In genomic region chr9:136799854-136800657, GRCh38 we compare ENCODE assay signal across 1 cellular context.
TF ChIP-seq lines count a peak whose summit lies in the region.

No MANE protein-coding gene starts in this region.

TF ChIP-seq in HEK293, 187 proteins besides CTCF, POLR2A, EP300 and RAD21 (continued from another document):
- no peak; the same call in 1 of the 2 replicates for TF ChIP-seq YY1 (tag by site-specific recombination; IDR thresholded peaks at IDR 0.05)
- TF ChIP-seq MYNN (tag by site-specific recombination; IDR thresholded peaks at IDR 0.05; ENCODE audit: borderline replicate concordance) = no peak
- peak; percentile 93 for TF ChIP-seq KLF1 (tag by site-specific recombination; IDR thresholded peaks at IDR 0.05)
- no peak for TF ChIP-seq ZNF37A (tag by site-specific recombination; IDR thresholded peaks at IDR 0.05)
- TF ChIP-seq ZNF19 (tag by site-specific recombination; IDR thresholded peaks at IDR 0.05; ENCODE audit: low read depth) = no peak
- no peak for TF ChIP-seq ZNF549 (tag by site-specific recombination; IDR thresholded peaks at IDR 0.05)
- TF ChIP-seq ZNF513 (tag by site-specific recombination; IDR thresholded peaks at IDR 0.05) = no peak
- TF ChIP-seq, protein P1, sequence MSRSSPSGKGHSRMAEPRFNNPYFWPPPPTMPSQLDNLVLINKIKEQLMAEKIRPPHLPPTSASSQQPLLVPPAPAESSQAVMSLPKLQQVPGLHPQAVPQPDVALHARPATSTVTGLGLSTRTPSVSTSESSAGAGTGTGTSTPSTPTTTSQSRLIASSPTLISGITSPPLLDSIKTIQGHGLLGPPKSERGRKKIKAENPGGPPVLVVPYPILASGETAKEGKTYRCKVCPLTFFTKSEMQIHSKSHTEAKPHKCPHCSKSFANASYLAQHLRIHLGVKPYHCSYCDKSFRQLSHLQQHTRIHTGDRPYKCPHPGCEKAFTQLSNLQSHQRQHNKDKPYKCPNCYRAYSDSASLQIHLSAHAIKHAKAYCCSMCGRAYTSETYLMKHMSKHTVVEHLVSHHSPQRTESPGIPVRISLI (tag by site-specific recombination; IDR thresholded peaks at IDR 0.05) = no peak
- TF ChIP-seq ZNF292 (tag by site-specific recombination; IDR thresholded peaks at IDR 0.05; ENCODE audit: borderline replicate concordance, low read depth) = no peak
- TF ChIP-seq ZNF121 (tag by site-specific recombination; IDR thresholded peaks at IDR 0.05) = no peak
- no peak for TF ChIP-seq SETDB1 (IDR thresholded peaks at IDR 0.05; ENCODE audit: insufficient read length, low read length)
- TF ChIP-seq ZFP37 (tag by site-specific recombination; IDR thresholded peaks at IDR 0.05) = no peak
- TF ChIP-seq SP7 (tag by site-specific recombination; IDR thresholded peaks at IDR 0.05) = no peak
- TF ChIP-seq, protein P2, sequence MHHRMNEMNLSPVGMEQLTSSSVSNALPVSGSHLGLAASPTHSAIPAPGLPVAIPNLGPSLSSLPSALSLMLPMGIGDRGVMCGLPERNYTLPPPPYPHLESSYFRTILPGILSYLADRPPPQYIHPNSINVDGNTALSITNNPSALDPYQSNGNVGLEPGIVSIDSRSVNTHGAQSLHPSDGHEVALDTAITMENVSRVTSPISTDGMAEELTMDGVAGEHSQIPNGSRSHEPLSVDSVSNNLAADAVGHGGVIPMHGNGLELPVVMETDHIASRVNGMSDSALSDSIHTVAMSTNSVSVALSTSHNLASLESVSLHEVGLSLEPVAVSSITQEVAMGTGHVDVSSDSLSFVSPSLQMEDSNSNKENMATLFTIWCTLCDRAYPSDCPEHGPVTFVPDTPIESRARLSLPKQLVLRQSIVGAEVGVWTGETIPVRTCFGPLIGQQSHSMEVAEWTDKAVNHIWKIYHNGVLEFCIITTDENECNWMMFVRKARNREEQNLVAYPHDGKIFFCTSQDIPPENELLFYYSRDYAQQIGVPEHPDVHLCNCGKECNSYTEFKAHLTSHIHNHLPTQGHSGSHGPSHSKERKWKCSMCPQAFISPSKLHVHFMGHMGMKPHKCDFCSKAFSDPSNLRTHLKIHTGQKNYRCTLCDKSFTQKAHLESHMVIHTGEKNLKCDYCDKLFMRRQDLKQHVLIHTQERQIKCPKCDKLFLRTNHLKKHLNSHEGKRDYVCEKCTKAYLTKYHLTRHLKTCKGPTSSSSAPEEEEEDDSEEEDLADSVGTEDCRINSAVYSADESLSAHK (tag by site-specific recombination; IDR thresholded peaks at IDR 0.05) = no peak
- TF ChIP-seq, protein P3, sequence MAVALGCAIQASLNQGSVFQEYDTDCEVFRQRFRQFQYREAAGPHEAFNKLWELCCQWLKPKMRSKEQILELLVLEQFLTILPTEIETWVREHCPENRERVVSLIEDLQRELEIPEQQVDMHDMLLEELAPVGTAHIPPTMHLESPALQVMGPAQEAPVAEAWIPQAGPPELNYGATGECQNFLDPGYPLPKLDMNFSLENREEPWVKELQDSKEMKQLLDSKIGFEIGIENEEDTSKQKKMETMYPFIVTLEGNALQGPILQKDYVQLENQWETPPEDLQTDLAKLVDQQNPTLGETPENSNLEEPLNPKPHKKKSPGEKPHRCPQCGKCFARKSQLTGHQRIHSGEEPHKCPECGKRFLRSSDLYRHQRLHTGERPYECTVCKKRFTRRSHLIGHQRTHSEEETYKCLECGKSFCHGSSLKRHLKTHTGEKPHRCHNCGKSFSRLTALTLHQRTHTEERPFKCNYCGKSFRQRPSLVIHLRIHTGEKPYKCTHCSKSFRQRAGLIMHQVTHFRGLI (tag by site-specific recombination; IDR thresholded peaks at IDR 0.05) = peak; percentile 40; the same call in 1 of the 2 replicates
- no peak for TF ChIP-seq ZNF488 (tag by site-specific recombination; IDR thresholded peaks at IDR 0.05)
- no peak for TF ChIP-seq ZNF416 (tag by site-specific recombination; IDR thresholded peaks at IDR 0.05)
- TF ChIP-seq ZNF791 (tag by site-specific recombination; IDR thresholded peaks at IDR 0.05) = no peak
- TF ChIP-seq, protein P4, sequence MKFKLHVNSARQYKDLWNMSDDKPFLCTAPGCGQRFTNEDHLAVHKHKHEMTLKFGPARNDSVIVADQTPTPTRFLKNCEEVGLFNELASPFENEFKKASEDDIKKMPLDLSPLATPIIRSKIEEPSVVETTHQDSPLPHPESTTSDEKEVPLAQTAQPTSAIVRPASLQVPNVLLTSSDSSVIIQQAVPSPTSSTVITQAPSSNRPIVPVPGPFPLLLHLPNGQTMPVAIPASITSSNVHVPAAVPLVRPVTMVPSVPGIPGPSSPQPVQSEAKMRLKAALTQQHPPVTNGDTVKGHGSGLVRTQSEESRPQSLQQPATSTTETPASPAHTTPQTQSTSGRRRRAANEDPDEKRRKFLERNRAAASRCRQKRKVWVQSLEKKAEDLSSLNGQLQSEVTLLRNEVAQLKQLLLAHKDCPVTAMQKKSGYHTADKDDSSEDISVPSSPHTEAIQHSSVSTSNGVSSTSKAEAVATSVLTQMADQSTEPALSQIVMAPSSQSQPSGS (tag by site-specific recombination; IDR thresholded peaks at IDR 0.05; ENCODE audit: low read depth) = no peak
- no peak for TF ChIP-seq GLI4 (tag by site-specific recombination; IDR thresholded peaks at IDR 0.05)
- TF ChIP-seq ZNF664 (tag by site-specific recombination; IDR thresholded peaks at IDR 0.05) = no peak
- TF ChIP-seq ZNF175 (tag by site-specific recombination; IDR thresholded peaks at IDR 0.05) = no peak
- TF ChIP-seq ZNF777 (tag by site-specific recombination; IDR thresholded peaks at IDR 0.05; ENCODE audit: borderline replicate concordance) = no peak
- TF ChIP-seq BCL6B (tag by site-specific recombination; IDR thresholded peaks at IDR 0.05) = no peak
- TF ChIP-seq ZXDB (tag by site-specific recombination; IDR thresholded peaks at IDR 0.05) = 0 out of 2 replicates have a peak, but pooled peaks have one; percentile 36
- no peak for TF ChIP-seq ZNF174 (tag by site-specific recombination; IDR thresholded peaks at IDR 0.05)
- no peak for TF ChIP-seq HOXA7 (CRISPR knock-in tag; IDR thresholded peaks at IDR 0.05; ENCODE audit: borderline replicate concordance)
- no peak for TF ChIP-seq ZNF214 (tag by site-specific recombination; IDR thresholded peaks at IDR 0.05; ENCODE audit: borderline replicate concordance)
- peak; percentile 96 for TF ChIP-seq ZIC2 (tag by site-specific recombination; IDR thresholded peaks at IDR 0.05)
- TF ChIP-seq PRDM6 (tag by site-specific recombination; IDR thresholded peaks at IDR 0.05) = no peak
- no peak for TF ChIP-seq ZNF10 (tag by site-specific recombination; IDR thresholded peaks at IDR 0.05)
- TF ChIP-seq MZF1 (tag by site-specific recombination; IDR thresholded peaks at IDR 0.05; ENCODE audit: borderline replicate concordance) = no peak
- no peak for TF ChIP-seq ZNF2 (tag by site-specific recombination; IDR thresholded peaks at IDR 0.05)
- no peak for TF ChIP-seq ZNF202 (tag by site-specific recombination; IDR thresholded peaks at IDR 0.05; ENCODE audit: borderline replicate concordance)
- no peak for TF ChIP-seq TRIM28 (IDR thresholded peaks at IDR 0.05; ENCODE audit: borderline replicate concordance, low read length)
- TF ChIP-seq, protein P5, sequence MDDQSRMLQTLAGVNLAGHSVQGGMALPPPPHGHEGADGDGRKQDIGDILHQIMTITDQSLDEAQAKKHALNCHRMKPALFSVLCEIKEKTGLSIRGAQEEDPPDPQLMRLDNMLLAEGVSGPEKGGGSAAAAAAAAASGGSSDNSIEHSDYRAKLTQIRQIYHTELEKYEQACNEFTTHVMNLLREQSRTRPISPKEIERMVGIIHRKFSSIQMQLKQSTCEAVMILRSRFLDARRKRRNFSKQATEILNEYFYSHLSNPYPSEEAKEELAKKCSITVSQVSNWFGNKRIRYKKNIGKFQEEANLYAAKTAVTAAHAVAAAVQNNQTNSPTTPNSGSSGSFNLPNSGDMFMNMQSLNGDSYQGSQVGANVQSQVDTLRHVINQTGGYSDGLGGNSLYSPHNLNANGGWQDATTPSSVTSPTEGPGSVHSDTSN (CRISPR knock-in tag; IDR thresholded peaks at IDR 0.05) = no peak
- peak; percentile 96 for TF ChIP-seq ZBTB8A (tag by site-specific recombination; IDR thresholded peaks at IDR 0.05)
- TF ChIP-seq ZFP41 (tag by site-specific recombination; IDR thresholded peaks at IDR 0.05; ENCODE audit: borderline replicate concordance) = no peak
- TF ChIP-seq ZNF211 (tag by site-specific recombination; IDR thresholded peaks at IDR 0.05; ENCODE audit: low read depth) = no peak
- TF ChIP-seq KLF8 (tag by site-specific recombination; IDR thresholded peaks at IDR 0.05) = peak; percentile 86
- TF ChIP-seq ZFHX2 (tag by site-specific recombination; conservative IDR thresholded peaks at IDR 0.05) = peak; percentile 83
- peak; percentile 46 for TF ChIP-seq GLIS1 (tag by site-specific recombination; IDR thresholded peaks at IDR 0.05)
- TF ChIP-seq ZSCAN16 (tag by site-specific recombination; IDR thresholded peaks at IDR 0.05) = no peak
- TF ChIP-seq REST (tag by site-specific recombination; IDR thresholded peaks at IDR 0.05) = peak; percentile 88
- TF ChIP-seq ZNF423 (tag by site-specific recombination; IDR thresholded peaks at IDR 0.05) = no peak
- TF ChIP-seq KLF9 (tag by site-specific recombination; IDR thresholded peaks at IDR 0.05; ENCODE audit: low read depth) = peak; percentile 59
- TF ChIP-seq ZNF529 (tag by site-specific recombination; IDR thresholded peaks at IDR 0.05; ENCODE audit: insufficient replicate concordance) = no peak
- no peak for TF ChIP-seq HOXD13 (CRISPR knock-in tag; IDR thresholded peaks at IDR 0.05; ENCODE audit: borderline replicate concordance)
- no peak for TF ChIP-seq ZNF114 (tag by site-specific recombination; IDR thresholded peaks at IDR 0.05)
- TF ChIP-seq ZFP69B (tag by site-specific recombination; IDR thresholded peaks at IDR 0.05) = no peak
- no peak for TF ChIP-seq ZNF366 (tag by site-specific recombination; conservative IDR thresholded peaks at IDR 0.05)
- no peak for TF ChIP-seq ZNF544 (tag by site-specific recombination; IDR thresholded peaks at IDR 0.05)
- TF ChIP-seq KLF16 (tag by site-specific recombination; IDR thresholded peaks at IDR 0.05) = 0 out of 2 replicates have a peak, but pooled peaks have one; percentile 44
- TF ChIP-seq ZNF157 (tag by site-specific recombination; IDR thresholded peaks at IDR 0.05) = no peak
TF ChIP-seq in HEK293: peak in this region for 30.
